8 cellular contexts compared by ENCODE assay signal in the genomic region with DNA sequence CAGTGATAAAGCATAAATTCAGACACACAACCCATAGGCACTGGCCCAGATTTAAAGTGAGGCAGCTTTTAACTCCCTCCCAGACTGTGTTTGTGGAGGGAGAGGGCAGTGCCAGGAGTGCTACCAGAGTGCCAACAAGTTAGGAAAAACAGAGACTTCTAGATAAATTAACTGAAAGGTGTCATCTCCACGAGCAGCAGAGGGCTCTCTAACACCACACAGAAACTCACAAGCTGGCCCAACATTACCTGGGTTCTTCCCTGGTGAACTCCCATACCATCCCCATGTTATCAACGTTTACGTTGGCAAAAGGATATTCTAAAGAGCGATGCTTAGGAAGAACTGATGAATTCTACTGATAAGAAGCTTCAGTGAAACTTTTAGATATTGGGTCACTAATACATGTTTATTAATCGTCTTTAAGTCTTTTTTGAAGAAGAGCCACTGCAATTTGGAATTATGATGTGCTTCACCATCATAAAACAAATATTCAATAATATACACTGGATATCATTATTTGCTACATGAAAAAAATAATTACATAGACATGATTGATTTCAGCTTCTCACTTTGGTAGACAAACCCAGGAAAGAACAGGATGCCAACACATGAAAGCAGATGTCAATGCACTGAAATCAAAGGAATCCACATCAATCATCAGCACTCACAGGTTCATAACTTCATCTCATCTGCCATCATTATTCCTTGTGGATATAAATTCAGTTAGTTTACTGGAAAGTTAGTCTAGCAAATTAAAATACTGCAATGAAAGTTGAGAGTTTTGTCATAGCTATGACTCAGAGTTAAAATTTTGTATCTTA.
DNase-seq lines count a peak whose midpoint lies in the region; ATAC-seq, FAIRE-seq and TF ChIP-seq lines count a peak whose summit lies in the region.

No MANE protein-coding gene starts in this region.

- no peak for ATAC-seq in activated CD8-positive, alpha-beta memory T cell treated with anti-CD3 and anti-CD28 coated beads, Interleukin-2, amount 10 ng/mL, durations not matched to agents 7 days and 5 days

- peak overlapping the region; percentile 27 to 50 for H3K27ac ChIP-seq in breast epithelium

- H3K27me3 ChIP-seq in breast epithelium = no peaks in the 10 kb centered on the region

- no peaks in the 10 kb centered on the region for H3K36me3 Mint-ChIP-seq in activated CD8-positive, alpha-beta memory T cell treated with anti-CD3 and anti-CD28 coated beads, Interleukin-2, amount 10 ng/mL, durations not matched to agents 7 days and 5 days

- H3K27me3 Mint-ChIP-seq in activated CD8-positive, alpha-beta memory T cell treated with anti-CD3 and anti-CD28 coated beads, Interleukin-2, amount 10 ng/mL, durations not matched to agents 7 days and 5 days = peaks cover 14% of the 10 kb centered on the region

- no peak for FAIRE-seq in H54 (lab: Jason Lieb, UNC)

- no peaks in the 10 kb centered on the region for H3K9me3 Mint-ChIP-seq in activated CD8-positive, alpha-beta memory T cell treated with anti-CD3 and anti-CD28 coated beads, Interleukin-2, amount 10 ng/mL, durations not matched to agents 7 days and 5 days (ENCODE audit: low read depth)

- H3K4me3 Mint-ChIP-seq in activated CD8-positive, alpha-beta memory T cell treated with anti-CD3 and anti-CD28 coated beads, Interleukin-2, amount 10 ng/mL, durations not matched to agents 7 days and 5 days = no peak overlapping the region

- H3K4me3 ChIP-seq in breast epithelium = peak overlapping the region in 2 of 3 donors; percentile 5 to 16

- TF ChIP-seq POLR2A in breast epithelium (IDR thresholded peaks at IDR 0.05) (no peak), H54 (IDR thresholded peaks at IDR 0.05; ENCODE audit: low read depth, low read length) (no peak)

- peak in 2 of 3 donors; percentile 51 to 66 for TF ChIP-seq CTCF in breast epithelium (IDR thresholded peaks at IDR 0.05)

- CTCF ChIA-PET in activated CD8-positive, alpha-beta memory T cell treated with anti-CD3 and anti-CD28 coated beads, Interleukin-2, amount 10 ng/mL, durations not matched to agents 7 days and 5 days (lab: Charles Lee) = interaction anchor here (0.7 to 4.9 kb wide), 11 partner anchors 9 to 293 kb away, joined by 3 to 68 read pairs (median 3); a partner anchor contains a TSS

- H3K36me3 ChIP-seq in breast epithelium = no peaks in the 10 kb centered on the region

- H3K4me1 ChIP-seq in breast epithelium = peaks cover 0 to 4% of the 10 kb centered on the region in 2 donors

- intact Hi-C loops in breast epithelium (cut with DNase I; ENCODE audit: low total_unique reads) = no loop called here

- H3K4me1 Mint-ChIP-seq in activated CD8-positive, alpha-beta memory T cell treated with anti-CD3 and anti-CD28 coated beads, Interleukin-2, amount 10 ng/mL, durations not matched to agents 7 days and 5 days = peaks cover 25% of the 10 kb centered on the region

- H3K27ac Mint-ChIP-seq in activated CD8-positive, alpha-beta memory T cell treated with anti-CD3 and anti-CD28 coated beads, Interleukin-2, amount 10 ng/mL, durations not matched to agents 7 days and 5 days = no peak overlapping the region

- peak; percentile 64 for DNase-seq in activated CD8-positive, alpha-beta memory T cell treated with anti-CD3 and anti-CD28 coated beads, Interleukin-2, amount 10 ng/mL, durations not matched to agents 7 days and 5 days
- no peak for DNase-seq in activated CD8-positive, alpha-beta memory T cell treated with anti-CD3 and anti-CD28 coated beads, Interleukin-2, amount 50 U/mL, for 48 hours
- DNase-seq in NCI-H1048 (lab: John Stamatoyannopoulos, UW) (peak; percentile 35), SKM-1 treated with dmso at 0.1 percent for 144 hours (lab: John Stamatoyannopoulos, UW; ENCODE audit: unreplicated experiment) (peak; percentile 36), breast epithelium (ENCODE audit: low spot score in 2 of 2) (no peak), kidney glomerular epithelial cell (lab: John Stamatoyannopoulos, UW) (peak; percentile 35), H54 (ENCODE audit: insufficient read length, low spot score) (no peak)
- peak in 2 of 3 experiments; percentile 18 to 24 for DNase-seq in stimulated activated CD4-positive, alpha-beta T cell treated with anti-CD3 and anti-CD28 coated beads, TNF-alpha, amount 100 ng/mL, for 4 hours (ENCODE audit: low read depth in 3 of 3)

- no peaks in the 10 kb centered on the region for H3K9me3 ChIP-seq in breast epithelium

Comparison
In these comparisons a context has a peak if more than half of its experiments do, and no peak if none do; other contexts are left out.
1. DNase-seq: peak in activated CD8-positive, alpha-beta memory T cell treated with anti-CD3 and anti-CD28 coated beads, Interleukin-2, amount 10 ng/mL, durations not matched to agents 7 days and 5 days (single experiment), NCI-H1048 (single experiment), SKM-1 treated with dmso at 0.1 percent for 144 hours (single experiment), kidney glomerular epithelial cell (single experiment) and stimulated activated CD4-positive, alpha-beta T cell treated with anti-CD3 and anti-CD28 coated beads, TNF-alpha, amount 100 ng/mL, for 4 hours (2 of 3); none in activated CD8-positive, alpha-beta memory T cell treated with anti-CD3 and anti-CD28 coated beads, Interleukin-2, amount 50 U/mL, for 48 hours (single experiment), breast epithelium (0 of 2) and H54 (single experiment).